Comparison of ENCODE assay signal across 8 cellular contexts in genomic region chr7:5596046-5596895, GRCh38. TPM values are rescaled to one million over a fixed set of nuclear protein-coding genes. Genes with fewer than 3 reads are reported as not detected.
A peak's percentile ranks its signal among the peaks of the same experiment; 100 is the strongest.
DNase-seq lines count a peak whose midpoint lies in the region; ATAC-seq and TF ChIP-seq lines count a peak whose summit lies in the region.

No MANE protein-coding gene starts in this region.

- no peaks in the 10 kb centered on the region for H3K27me3 ChIP-seq in osteoblast (ENCODE audit: insufficient read depth, low read length)
- no peaks in the 10 kb centered on the region for H3K27me3 ChIP-seq in thyroid gland

- intact Hi-C loops in OCI-LY7 (cut with micrococcal nuclease; ENCODE audit: unreplicated experiment): no loop called here
- intact Hi-C loops in thyroid gland (cut with DNase I): no loop called here

- POLR2A ChIA-PET in OCI-LY7 (lab: Charles Lee): no interaction called here

- TF ChIP-seq CTCF in OCI-LY7 (conservative IDR thresholded peaks at IDR 0.05; ENCODE audit: low read length) (no peak), osteoblast (IDR thresholded peaks at IDR 0.05; ENCODE audit: extremely low read depth, low read depth, low read length) (no peak), thyroid gland (IDR thresholded peaks at IDR 0.05) (no peak)

- in situ Hi-C loops in GM18951 (cut with MboI; ENCODE audit: low sequenced_read_pairs, unreplicated experiment): no loop called here

- H3K9me2 ChIP-seq in OCI-LY7 (ENCODE audit: insufficient read depth, low read length): no peaks in the 10 kb centered on the region

- H3K9me3 ChIP-seq in OCI-LY7 (ENCODE audit: low read length) (no peaks in the 10 kb centered on the region), osteoblast (ENCODE audit: low read depth, low read length) (no peaks in the 10 kb centered on the region), thyroid gland (no peaks in the 10 kb centered on the region)

- H3K4me3 Mint-ChIP-seq in activated T-helper 17 cell treated with anti-CD3 and anti-CD28 coated beads, Interleukin-2, amount 50 U/mL, for 72 hours: peak overlapping the region; percentile 87

- H3K4me3 ChIP-seq in OCI-LY7 (ENCODE audit: low read depth, low read length, poor library complexity, severe bottlenecking) (no peak overlapping the region), osteoblast (ENCODE audit: insufficient read depth, low read length) (peak overlapping the region; percentile 82), thyroid gland (replicated peaks in 1 of 3) (no peak overlapping the region)

- no peaks in the 10 kb centered on the region for H3K79me2 ChIP-seq in OCI-LY7 (ENCODE audit: insufficient read depth, low read depth, low read length)
- peaks cover 79% of the 10 kb centered on the region for H3K79me2 ChIP-seq in osteoblast (ENCODE audit: insufficient read depth, low read length)

- peak overlapping the region; percentile 73 for H3K27ac Mint-ChIP-seq in activated T-helper 17 cell treated with anti-CD3 and anti-CD28 coated beads, Interleukin-2, amount 50 U/mL, for 72 hours

- H3K27me3 Mint-ChIP-seq in activated T-helper 17 cell treated with anti-CD3 and anti-CD28 coated beads, Interleukin-2, amount 50 U/mL, for 72 hours: peaks cover 9% of the 10 kb centered on the region

- no peaks in the 10 kb centered on the region for H3K36me3 ChIP-seq in OCI-LY7 (ENCODE audit: insufficient read depth, low read length)
- H3K36me3 ChIP-seq in osteoblast (ENCODE audit: insufficient read depth, low read length): peaks cover 9% of the 10 kb centered on the region
- no peaks in the 10 kb centered on the region for H3K36me3 ChIP-seq in thyroid gland

- TF ChIP-seq POLR2A in GM18951 (IDR thresholded peaks at IDR 0.05; ENCODE audit: extremely low read depth, insufficient read depth, insufficient read length) (peak; percentile 28), thyroid gland (IDR thresholded peaks at IDR 0.05) (no peak)

- no peaks in the 10 kb centered on the region for H4K20me1 ChIP-seq in OCI-LY7 (ENCODE audit: insufficient read depth, low read length)
- H4K20me1 ChIP-seq in osteoblast (ENCODE audit: insufficient read depth, low read length): peaks cover 38% of the 10 kb centered on the region

- H3K27ac ChIP-seq in OCI-LY7 (ENCODE audit: low read depth, low read length, poor library complexity, severe bottlenecking) (no peak overlapping the region), osteoblast (ENCODE audit: low read depth, low read length) (peak overlapping the region; percentile 59), thyroid gland (peak overlapping the region in 2 of 3 donors; percentile 46 to 58)

- H2AFZ ChIP-seq in OCI-LY7 (ENCODE audit: low read length) (peak overlapping the region; percentile 14; the same call in 1 of the 2 replicates), osteoblast (ENCODE audit: low read length) (peak overlapping the region; percentile 33)

- H3K9me3 Mint-ChIP-seq in activated T-helper 17 cell treated with anti-CD3 and anti-CD28 coated beads, Interleukin-2, amount 50 U/mL, for 72 hours: no peaks in the 10 kb centered on the region

- H3K4me2 ChIP-seq in OCI-LY7 (ENCODE audit: low read length) (no peak overlapping the region), osteoblast (ENCODE audit: insufficient read depth, low read length) (peak overlapping the region; percentile 97)

- DNase-seq in OCI-LY7 (ENCODE audit: low spot score): peak; percentile 13
- DNase-seq in fibroblast of the conjunctiva (ENCODE audit: low read depth): peak; percentile 89
- DNase-seq in osteoblast (ENCODE audit: insufficient read length, low spot score, missing footprints): peak; percentile 99
- peak in 1 of 2 donors; percentile 41 for DNase-seq in thyroid gland
- DNase-seq in SKM-1 (lab: John Stamatoyannopoulos, UW; ENCODE audit: unreplicated experiment): no peak

- no TSS peak for BruUV-seq in OCI-LY7 (replicated peaks; lab: Mats Ljungman, UMichigan)

- H3K4me1 Mint-ChIP-seq in activated T-helper 17 cell treated with anti-CD3 and anti-CD28 coated beads, Interleukin-2, amount 50 U/mL, for 72 hours: peaks cover 16% of the 10 kb centered on the region

- ATAC-seq in activated T-helper 17 cell treated with anti-CD3 and anti-CD28 coated beads, Interleukin-2, amount 50 U/mL, for 72 hours (replicated peaks): peak; percentile 88
- no peak for ATAC-seq in HG02759 (IDR thresholded peaks at IDR 0.05; ENCODE audit: unreplicated experiment)

- 52 to 68% methylated on average over 21 of the region's 24 CpGs for WGBS in thyroid gland, 2 donors

- CTCF ChIA-PET in OCI-LY7 (lab: Charles Lee; ENCODE audit: unreplicated experiment): no interaction called here

- H3K4me1 ChIP-seq in OCI-LY7 (ENCODE audit: insufficient read depth, low read length, poor library complexity, severe bottlenecking): peaks cover 4% of the 10 kb centered on the region
- peaks cover 50% of the 10 kb centered on the region for H3K4me1 ChIP-seq in osteoblast (ENCODE audit: insufficient read depth, low read length)
- peaks cover 25 to 47% of the 10 kb centered on the region in 2 donors for H3K4me1 ChIP-seq in thyroid gland

- H3K36me3 Mint-ChIP-seq in activated T-helper 17 cell treated with anti-CD3 and anti-CD28 coated beads, Interleukin-2, amount 50 U/mL, for 72 hours (ENCODE audit: low read depth): peaks cover 16% of the 10 kb centered on the region

RNA-seq across cellular contexts. Expression of gene FSCN1, which starts 3.7 kb away (rescaled TPM):
- 0.10 TPM in 1 of 2 replicates, not detected in the other for total RNA-seq in OCI-LY7 (2014; rRNA removed; shearing (Covaris generic))
- total RNA-seq in OCI-LY7 (2022): 0.19 TPM in 1 of 2 replicates, not detected in the other
- 10 to 100 TPM in 1 of 2 donors, 1 to 10 TPM in 1; 9.4 to 30.2 TPM for total RNA-seq in activated T-helper 17 cell treated with anti-CD3 and anti-CD28 coated beads, Interleukin-2, amount 50 U/mL, for 72 hours
- 163 and 182 TPM in 2 replicates for total RNA-seq in osteoblast
- total RNA-seq in thyroid gland: 100 to 1,000 TPM in 1 of 4 donors, 10 to 100 TPM in 3; 31.4 to 101 (median 42.6) TPM

Comparison
In these comparisons a context has a peak if more than half of its experiments do, and no peak if none do; other contexts are left out.
1. RNA of gene FSCN1, which starts 3.7 kb away (total RNA-seq): 163 to 182 TPM in osteoblast, 31.4 to 101 TPM in thyroid gland and 9.4 to 30.2 TPM in activated T-helper 17 cell treated with anti-CD3 and anti-CD28 coated beads, Interleukin-2, amount 50 U/mL, for 72 hours; 0.10 to 0.19 TPM in OCI-LY7; every median in the first group is over 4 times any median in the second.